Comparison of ENCODE assay signal across 8 cellular contexts in the genomic region with DNA sequence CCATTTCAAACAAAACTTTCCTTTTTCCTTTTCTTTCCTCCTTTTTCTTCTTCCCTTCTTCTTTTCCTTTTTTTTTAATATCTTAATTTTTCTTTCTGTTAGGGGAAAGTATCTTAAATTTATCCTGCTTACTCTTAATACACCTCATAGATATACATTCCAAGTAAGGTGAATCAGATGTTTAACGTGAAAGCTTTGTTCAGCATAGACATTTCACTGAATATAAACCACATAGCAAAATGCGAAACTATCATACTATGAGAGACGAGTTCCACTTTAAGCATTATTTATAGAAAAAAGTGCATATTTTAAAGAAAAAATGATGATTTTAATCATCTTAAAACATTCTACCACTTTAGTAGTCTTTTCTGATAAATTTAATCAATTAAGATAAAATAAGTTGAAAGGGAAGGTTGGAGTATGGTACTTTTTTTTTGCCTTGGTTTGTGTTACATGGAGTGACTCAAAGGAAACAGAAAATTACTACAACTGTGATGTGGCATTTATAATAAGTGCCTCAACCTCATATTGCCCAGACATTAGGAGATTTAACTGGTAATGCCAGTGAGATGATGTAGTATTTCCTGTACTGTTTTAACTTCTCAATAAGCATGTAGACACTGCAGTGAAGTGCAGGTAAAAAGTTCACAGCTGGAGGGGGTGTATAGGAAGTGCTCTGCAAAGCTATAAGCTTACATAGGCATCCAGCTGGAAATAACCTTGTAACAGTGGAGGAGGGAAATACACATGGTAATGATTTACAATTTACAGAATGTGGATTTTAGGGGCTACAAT.
A peak's percentile ranks its signal among the peaks of the same experiment; 100 is the strongest.
DNase-seq lines count a peak whose midpoint lies in the region; ATAC-seq and TF ChIP-seq lines count a peak whose summit lies in the region.

No MANE protein-coding gene starts in this region.

- no peak overlapping the region for H3K27ac ChIP-seq in ovary

- intact Hi-C loops in ovary (cut with DNase I) = no loop called here

- TF ChIP-seq CTCF in ovary (IDR thresholded peaks at IDR 0.05) = no peak

- peak; percentile 28 for DNase-seq in activated CD8-positive, alpha-beta memory T cell treated with anti-CD3 and anti-CD28 coated beads, Interleukin-2, amount 50 U/mL, for 4 hours
- DNase-seq in activated CD8-positive, alpha-beta memory T cell treated with anti-CD3 and anti-CD28 coated beads, Interleukin-2, amount 50 U/mL, for 48 hours = no peak
- DNase-seq in adipocyte (ENCODE audit: low read depth) = peak; percentile 55
- peak; percentile 54 for DNase-seq in stimulated activated CD4-positive, alpha-beta T cell treated with anti-CD3 and anti-CD28 coated beads, Interleukin-4, amount 100 ng/mL, for 24 hours
- DNase-seq in NCI-H2196 (lab: John Stamatoyannopoulos, UW; ENCODE audit: unreplicated experiment) = no peak
- DNase-seq in ovary = no peak

- H3K9ac ChIP-seq in adipocyte (ENCODE audit: low read length) = no peak overlapping the region

- H3K4me1 ChIP-seq in adipocyte (ENCODE audit: control insufficient read depth, insufficient read depth, low read length) (peaks cover 23% of the 10 kb centered on the region), ovary (ENCODE audit: insufficient read depth) (peaks cover 6% of the 10 kb centered on the region)

- H3K4me3 ChIP-seq in adipocyte (ENCODE audit: low read length) (no peak overlapping the region), ovary (no peak overlapping the region)

- WGBS in ovary, 3 donors = 94 to 95% (median 95%) methylated on average over 3 of the region's 3 CpGs

- ATAC-seq in HG03354 (IDR thresholded peaks at IDR 0.05; ENCODE audit: poor library complexity, severe bottlenecking, unreplicated experiment) = peak; percentile 94
- no peak for ATAC-seq in HG02588 (IDR thresholded peaks at IDR 0.05; ENCODE audit: unreplicated experiment)

- H3K27me3 ChIP-seq in adipocyte (replicated peaks; ENCODE audit: control insufficient read depth, insufficient read depth, low read length) = no peaks in the 10 kb centered on the region
- no peaks in the 10 kb centered on the region for H3K27me3 ChIP-seq in ovary

- H3K9me3 ChIP-seq in adipocyte (ENCODE audit: control insufficient read depth, low read length) = no peaks in the 10 kb centered on the region
- H3K9me3 ChIP-seq in ovary = no peaks in the 10 kb centered on the region

- TF ChIP-seq POLR2A in ovary (IDR thresholded peaks at IDR 0.05) = no peak

- H3K36me3 ChIP-seq in adipocyte (ENCODE audit: control insufficient read depth, insufficient read depth, low read length, severe bottlenecking) = no peaks in the 10 kb centered on the region
- H3K36me3 ChIP-seq in ovary = no peaks in the 10 kb centered on the region

- no peak for TF ChIP-seq EP300 in ovary (IDR thresholded peaks at IDR 0.05)

Comparison
In these comparisons a context has a peak if more than half of its experiments do, and no peak if none do; other contexts are left out.
1. DNase-seq: peak in activated CD8-positive, alpha-beta memory T cell treated with anti-CD3 and anti-CD28 coated beads, Interleukin-2, amount 50 U/mL, for 4 hours (single experiment), adipocyte (single experiment) and stimulated activated CD4-positive, alpha-beta T cell treated with anti-CD3 and anti-CD28 coated beads, Interleukin-4, amount 100 ng/mL, for 24 hours (single experiment); none in activated CD8-positive, alpha-beta memory T cell treated with anti-CD3 and anti-CD28 coated beads, Interleukin-2, amount 50 U/mL, for 48 hours (single experiment), NCI-H2196 (single experiment) and ovary (0 of 5).